Comparison of ENCODE assay signal across 8 cellular contexts in genomic region chr2:70087703-70088507, GRCh38. TPM values are rescaled to one million over a fixed set of nuclear protein-coding genes. Genes with fewer than 3 reads are reported as not detected.
A peak's percentile ranks its signal among the peaks of the same experiment; 100 is the strongest.
DNase-seq lines count a peak whose midpoint lies in the region; ATAC-seq and TF ChIP-seq lines count a peak whose summit lies in the region.

No MANE protein-coding gene starts in this region.

- no peak overlapping the region for H2AFZ ChIP-seq in hepatocyte

- H3K9me2 ChIP-seq in hepatocyte (replicated peaks; ENCODE audit: insufficient read depth): no peaks in the 10 kb centered on the region

- TF ChIP-seq POLR2A in GM19193 (IDR thresholded peaks at IDR 0.05; ENCODE audit: extremely low read depth, insufficient read depth, insufficient read length) (peak; percentile 52), Raji (IDR thresholded peaks at IDR 0.05; ENCODE audit: insufficient read depth, low read depth, low read length) (peak; percentile 38)

- no peaks in the 10 kb centered on the region for H3K9me3 ChIP-seq in hepatocyte (ENCODE audit: low read depth)

- H3K36me3 ChIP-seq in hepatocyte (replicated peaks; ENCODE audit: insufficient read depth, low read depth): peaks cover 6% of the 10 kb centered on the region

- 1% methylated on average over 51 of the region's 54 CpGs for WGBS in hepatocyte (ENCODE audit: low lambda C conversion rate, missing lambda C conversion rate)

- H3K4me1 ChIP-seq in hepatocyte (ENCODE audit: insufficient read depth): peaks cover 36% of the 10 kb centered on the region

- H3K4me2 ChIP-seq in hepatocyte: peak overlapping the region; percentile 93

- H3K79me2 ChIP-seq in hepatocyte: peaks cover 45% of the 10 kb centered on the region

- H3K4me3 ChIP-seq in hepatocyte: peak overlapping the region; percentile 98

- peak; percentile 59 for DNase-seq in AG20443 (ENCODE audit: low spot score)
- peak; percentile 63 for DNase-seq in hepatocyte (ENCODE audit: low spot score)
- DNase-seq in renal cortical epithelial cell (ENCODE audit: low read depth): peak; percentile 47

- H3K27ac ChIP-seq in angular gyrus (ENCODE audit: low read depth, low read length) (peak overlapping the region; percentile 100), hepatocyte (peak overlapping the region; percentile 100)

- TF ChIP-seq CTCF in hepatocyte (IDR thresholded peaks at IDR 0.05; ENCODE audit: poor library complexity): no peak

- no peaks in the 10 kb centered on the region for H4K20me1 ChIP-seq in hepatocyte (ENCODE audit: insufficient read depth, poor library complexity, severe bottlenecking)

- ATAC-seq in GM21786 (IDR thresholded peaks at IDR 0.05; ENCODE audit: unreplicated experiment) (no peak), HG03097 (IDR thresholded peaks at IDR 0.05; ENCODE audit: low FRiP score, unreplicated experiment) (no peak)

- H3K27me3 ChIP-seq in hepatocyte: no peaks in the 10 kb centered on the region

RNA-seq across cellular contexts. Expression of gene PCBP1, which starts 0.6 kb away (rescaled TPM):
- total RNA-seq in hepatocyte (88.5 and 97.1 TPM in 2 replicates), renal cortical epithelial cell (24.7 and 103 TPM in 2 replicates)
- 180 and 183 TPM in 2 replicates for polyA plus RNA-seq in hepatocyte
